ENCODE assay signal across 27 cellular contexts in the genomic region with DNA sequence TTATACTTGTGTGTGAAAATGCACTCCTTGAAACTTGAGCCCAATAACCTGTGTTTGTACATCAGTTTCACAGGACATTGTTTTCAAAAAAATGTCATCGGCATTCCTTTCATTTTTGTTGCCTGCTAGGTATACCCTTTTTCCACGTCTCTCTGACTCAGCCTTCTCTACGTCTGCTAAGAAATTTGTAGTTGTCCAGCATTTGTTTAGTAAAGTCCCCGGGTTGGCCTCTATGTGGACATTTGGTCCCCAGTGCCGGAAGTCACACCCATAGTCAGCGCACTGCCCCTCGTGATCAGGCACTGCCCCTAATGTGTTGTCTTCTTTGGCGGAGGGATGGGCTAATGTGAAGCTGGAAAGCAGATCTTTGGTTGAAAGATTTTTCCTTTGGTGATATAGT.
DNase-seq lines count a peak whose midpoint lies in the region; ATAC-seq, FAIRE-seq and TF ChIP-seq lines count a peak whose summit lies in the region.
"Had no signal": no experiment of that assay in that cellular context is flagged by ENCODE, and none has a peak within 500 bp of the region (broad histone marks: within the 10 kb centered on the region; RNA-seq: fewer than 3 reads in every experiment).

No MANE protein-coding gene starts in this region.

- H3K9me3 Mint-ChIP-seq in nephron = peaks cover 2% of the 10 kb centered on the region
- H3K9me3 Mint-ChIP-seq: CD8-positive, alpha-beta T cell; GM23338; H9; HFFc6 had no signal

- POLR2A ChIA-PET in PC-3 (lab: Charles Lee; ENCODE audit: unreplicated experiment) (no interaction called here), K562 (lab: Yijun Ruan, JAX) (no interaction called here), RWPE1 (lab: Yijun Ruan, JAX; ENCODE audit: low non-redundant PET) (no interaction called here)

- DNase-seq in PC-3 = peak; percentile 98
- DNase-seq in K562 (ENCODE audit: extremely low read depth in 1 of 4, low spot score in 3 of 4) = no peak
- DNase-seq in uterus = no peak
- no peak for DNase-seq in RWPE1 (ENCODE audit: low spot score)
- DNase-seq: CD8-positive, alpha-beta T cell; DMS79 treated with DMSO at 0.1 percent for 48 hours; H9; HFFc6; Kasumi-1; MV-4-11; NCI-H1105; NCI-H1436 treated with DMSO at 0.1 percent for 48 hours; NCI-H187 treated with DMSO at 0.1 percent for 48 hours; NCI-H2171 treated with DMSO at 0.1 percent for 48 hours; NCI-H524 treated with DMSO at 0.1 percent for 48 hours; NCI-H774; SHP77; T-cell had no signal

- FAIRE-seq in K562 (lab: Jason Lieb, UNC) = no peak
- FAIRE-seq: GM12892, GM19239 had no signal

- H3K79me2 ChIP-seq in PC-3 (ENCODE audit: low read length) (no peaks in the 10 kb centered on the region), K562 (ENCODE audit: control insufficient read depth, insufficient read depth, low read length) (no peaks in the 10 kb centered on the region)

- H3K9me2 ChIP-seq in PC-3 (replicated peaks; ENCODE audit: low read length) = 0 out of 2 replicates have a peak, but pooled peaks cover 5% of the 10 kb centered on the region

- peak overlapping the region; percentile 78 for H3K27ac ChIP-seq in PC-3 (ENCODE audit: low read length)
- H3K27ac ChIP-seq in K562 (ENCODE audit: extremely low read depth, low read depth, low read length) = no peak overlapping the region
- H3K27ac ChIP-seq in uterus = peak overlapping the region; percentile 58 to 68
- no peak overlapping the region for H3K27ac ChIP-seq in RWPE1
- H3K27ac ChIP-seq: C4-2B, HL-60 had no signal

- peak; percentile 65 for ATAC-seq in PC-3
- no peak; the same call in 2 of the 3 replicates for ATAC-seq in K562
- no peak for ATAC-seq in GM21423 (IDR thresholded peaks at IDR 0.05; ENCODE audit: unreplicated experiment)
- no peak for ATAC-seq in GM19455 (IDR thresholded peaks at IDR 0.05; ENCODE audit: unreplicated experiment)
- ATAC-seq: CD8-positive, alpha-beta T cell; GM23338; T-cell had no signal

- H3K27me3 ChIP-seq in PC-3 (ENCODE audit: low read length) (peaks cover 14% of the 10 kb centered on the region), K562 (ENCODE audit: control insufficient read depth in 2 of 2, insufficient read depth in 2 of 2, low read length in 2 of 2) (peaks cover 0 to 1% of the 10 kb centered on the region in 2 experiments; a peak in 2 of 5 replicates), uterus (no peaks in the 10 kb centered on the region)

- 5% methylated on average over 8 of the region's 8 CpGs for WGBS in K562 (ENCODE audit: insufficient coverage, low coverage, missing lambda C conversion rate)

- H3K9ac ChIP-seq in PC-3 (ENCODE audit: low read length) (peak overlapping the region; percentile 42), K562 (ENCODE audit: insufficient read depth in 1 of 2, low read depth in 2 of 2, low read length in 2 of 2) (no peak overlapping the region)

- TF ChIP-seq CTCF in PC-3 (conservative IDR thresholded peaks at IDR 0.05; ENCODE audit: low read depth, low read length) (no peak), K562 (IDR thresholded peaks at IDR 0.05 in 2 of 3, conservative IDR thresholded peaks at IDR 0.05 in 1 of 3; ENCODE audit: insufficient read depth in 2 of 3, low read depth in 1 of 3, low read length in 3 of 3) (no peak), nephron (IDR thresholded peaks at IDR 0.05; ENCODE audit: unreplicated experiment in 3 of 3) (no peak), uterus (IDR thresholded peaks at IDR 0.05) (no peak), RWPE1 (conservative IDR thresholded peaks at IDR 0.05; ENCODE audit: low read depth) (no peak)

- TF ChIP-seq POLR2A in K562 (conservative IDR thresholded peaks at IDR 0.05) = no peak
- TF ChIP-seq POLR2A in uterus (IDR thresholded peaks at IDR 0.05) = no peak

- no peak for TF ChIP-seq EP300 in K562 (IDR thresholded peaks at IDR 0.05; ENCODE audit: low read length)

- H3K4me1 Mint-ChIP-seq in nephron = peaks cover 72% of the 10 kb centered on the region
- H3K4me1 Mint-ChIP-seq: B cell, GM23338, T-cell had no signal

- CTCF ChIA-PET in PC-3 (lab: Charles Lee) (interaction anchor here (0.6 to 1.0 kb wide), 4 partner anchors 10 to 252 kb away, joined by 3 read pairs; a partner anchor contains a TSS), K562 (lab: Yijun Ruan, JAX; ENCODE audit: low intra/inter-chr PET ratio) (no interaction called here), RWPE1 (lab: Yijun Ruan, JAX) (no interaction called here)

- BruUV-seq in PC-3 (replicated peaks; lab: Mats Ljungman, UMichigan) (TSS peak; percentile 84), K562 (replicated peaks; lab: Mats Ljungman, UMichigan) (no TSS peak)

- H3F3A ChIP-seq in PC-3 (ENCODE audit: low read length, unreplicated experiment) = peaks cover 7% of the 10 kb centered on the region

- H3K9me3 ChIP-seq in PC-3 (ENCODE audit: low read length) (no peaks in the 10 kb centered on the region), K562 (replicated peaks; ENCODE audit: control insufficient read depth, insufficient read depth, low read depth, low read length) (no peaks in the 10 kb centered on the region), uterus (no peaks in the 10 kb centered on the region)

- no peaks in the 10 kb centered on the region for H3K9me1 ChIP-seq in K562 (ENCODE audit: control insufficient read depth, insufficient read depth, low read length)

- H4K20me1 ChIP-seq in PC-3 (ENCODE audit: low read length) (no peaks in the 10 kb centered on the region), K562 (replicated peaks; ENCODE audit: control insufficient read depth, insufficient read depth, low read length) (no peaks in the 10 kb centered on the region)

- no peak overlapping the region for H3K4me3 Mint-ChIP-seq in nephron
- H3K4me3 Mint-ChIP-seq: B cell; CD8-positive, alpha-beta T cell; GM23338; H9; HFFc6; T-cell had no signal

- H3K36me3 ChIP-seq in PC-3 (ENCODE audit: low read depth, low read length) = no peaks in the 10 kb centered on the region
- H3K36me3 ChIP-seq in K562 (ENCODE audit: control insufficient read depth, insufficient read depth, low read length) = no peaks in the 10 kb centered on the region
- no peaks in the 10 kb centered on the region for H3K36me3 ChIP-seq in uterus

- H3K36me3 Mint-ChIP-seq in nephron (ENCODE audit: low read depth) = no peaks in the 10 kb centered on the region
- H3K36me3 Mint-ChIP-seq: CD8-positive, alpha-beta T cell; T-cell had no signal

- H2AFZ ChIP-seq in PC-3 (ENCODE audit: low read length) (peak overlapping the region; percentile 1; the same call in 1 of the 2 replicates), K562 (ENCODE audit: low read depth, low read length) (no peak overlapping the region)
- H2AFZ ChIP-seq: GM23338 had no signal

- in situ Hi-C loops in K562 (cut with MboI) = no loop called here

- peaks cover 12% of the 10 kb centered on the region for H3K27me3 Mint-ChIP-seq in nephron (ENCODE audit: low read depth)

- intact Hi-C loops in PC-3 (cut with micrococcal nuclease) = loop anchor here (1.0 to 10.0 kb wide), 9 partner anchors 70 to 649 kb away; no protein-coding TSS in a partner anchor
- intact Hi-C loops in K562 (cut with micrococcal nuclease) = no loop called here
- intact Hi-C loops in uterus (cut with DNase I; ENCODE audit: low total_unique reads) = no loop called here

- H3K4me1 ChIP-seq in PC-3 (ENCODE audit: insufficient read depth, low read length) (peaks cover 49% of the 10 kb centered on the region), K562 (replicated peaks in 1 of 2; ENCODE audit: control insufficient read depth in 2 of 2, insufficient read depth in 2 of 2, low read length in 2 of 2) (no peaks in the 10 kb centered on the region; a peak in 1 of 5 replicates), uterus (peaks cover 0 to 18% of the 10 kb centered on the region in 2 donors)

- peak overlapping the region; percentile 12 for H3K4me3 ChIP-seq in PC-3 (ENCODE audit: low read length)
- H3K4me3 ChIP-seq in K562 = no peak overlapping the region
- H3K4me3 ChIP-seq in uterus = no peak overlapping the region
- H3K4me3 ChIP-seq: GM23338 had no signal

- peak overlapping the region in 2 of 3 experiments; percentile 85 to 87 for H3K27ac Mint-ChIP-seq in nephron
- H3K27ac Mint-ChIP-seq: B cell; CD8-positive, alpha-beta T cell; GM23338; H9; HFFc6; T-cell had no signal

- no peak for TF ChIP-seq RAD21 in K562 (CRISPR knock-in tag; conservative IDR thresholded peaks at IDR 0.05 in 1 of 2, IDR thresholded peaks at IDR 0.05 in 1 of 2)

- H3K4me2 ChIP-seq in PC-3 (ENCODE audit: low read length) (peak overlapping the region; percentile 53), K562 (ENCODE audit: insufficient read depth, low read length) (no peak overlapping the region)
- H3K4me2 ChIP-seq: GM23338 had no signal

TF ChIP-seq in K562, 482 proteins besides CTCF, POLR2A, EP300 and RAD21:
- TF ChIP-seq, protein P1, sequence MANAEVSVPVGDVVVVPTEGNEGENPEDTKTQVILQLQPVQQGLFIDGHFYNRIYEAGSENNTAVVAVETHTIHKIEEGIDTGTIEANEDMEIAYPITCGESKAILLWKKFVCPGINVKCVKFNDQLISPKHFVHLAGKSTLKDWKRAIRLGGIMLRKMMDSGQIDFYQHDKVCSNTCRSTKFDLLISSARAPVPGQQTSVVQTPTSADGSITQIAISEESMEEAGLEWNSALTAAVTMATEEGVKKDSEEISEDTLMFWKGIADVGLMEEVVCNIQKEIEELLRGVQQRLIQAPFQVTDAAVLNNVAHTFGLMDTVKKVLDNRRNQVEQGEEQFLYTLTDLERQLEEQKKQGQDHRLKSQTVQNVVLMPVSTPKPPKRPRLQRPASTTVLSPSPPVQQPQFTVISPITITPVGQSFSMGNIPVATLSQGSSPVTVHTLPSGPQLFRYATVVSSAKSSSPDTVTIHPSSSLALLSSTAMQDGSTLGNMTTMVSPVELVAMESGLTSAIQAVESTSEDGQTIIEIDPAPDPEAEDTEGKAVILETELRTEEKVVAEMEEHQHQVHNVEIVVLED (CRISPR knock-in tag; IDR thresholded peaks at IDR 0.05) = no peak
- TF ChIP-seq ZFP1 (CRISPR knock-in tag; IDR thresholded peaks at IDR 0.05) (peak; percentile 86), GABPA (tag; conservative IDR thresholded peaks at IDR 0.05; ENCODE audit: low read depth) (0 out of 2 replicates have a peak, but pooled peaks have one; percentile 24)

Comparison
In these comparisons a context has a peak if more than half of its experiments do, and no peak if none do; other contexts are left out.
1. H3K27ac ChIP-seq: peak in PC-3 (single experiment) and uterus (2 of 2); none in K562 (single experiment) and RWPE1 (single experiment).